8 cellular contexts compared by ENCODE assay signal in genomic region chr17:1713878-1714487, GRCh38. TPM values are rescaled to one million over a fixed set of nuclear protein-coding genes. Genes with fewer than 3 reads are reported as not detected.
DNase-seq lines count a peak whose midpoint lies in the region; ATAC-seq, FAIRE-seq and TF ChIP-seq lines count a peak whose summit lies in the region.

No MANE protein-coding gene starts in this region.

- no peak for TF ChIP-seq POLR2A in GM12878 (IDR thresholded peaks at IDR 0.05; ENCODE audit: low read depth, low read length)
- no peak for TF ChIP-seq POLR2A in transverse colon (IDR thresholded peaks at IDR 0.05)

- 65% methylated on average over 11 of the region's 11 CpGs for WGBS in GM12878 (ENCODE audit: insufficient coverage, insufficient replicate concordance, low lambda C conversion rate, missing lambda C conversion rate)
- WGBS in transverse colon (ENCODE audit: low coverage in 1 of 2), 2 donors, result 20% methylated on average over 1 to 9 of the region's 11 CpGs

- TF ChIP-seq RAD21 in GM12878 (IDR thresholded peaks at IDR 0.05; ENCODE audit: insufficient read depth, low read depth, low read length), result peak; percentile 55

- H3K9ac ChIP-seq in GM12878 (ENCODE audit: control insufficient read depth, insufficient read depth, low read length), result no peak overlapping the region

- peak; percentile 44 for FAIRE-seq in GM12878 (lab: Jason Lieb, UNC)

- CTCF ChIA-PET in GM12878 (lab: Yijun Ruan, JAX), result interaction anchor here (0.7 to 11.0 kb wide), 12 partner anchors 9 to 151 kb away, joined by 3 to 232 read pairs (median 4); partner anchors contain the start of genes RILP and RPA1

- SMC1A ChIA-PET in GM12878 (lab: Charles Lee; ENCODE audit: uncharacterized antibody, unreplicated experiment), result interaction anchor here (0.7 to 1.5 kb wide), 3 partner anchors 10 to 151 kb away, joined by 3 to 4 read pairs (median 3); no protein-coding TSS in a partner anchor

- ATAC-seq in GM12878, result no peak
- ATAC-seq in left lobe of liver, result no peak

- H3K79me2 ChIP-seq in GM12878 (ENCODE audit: control insufficient read depth, insufficient read depth, low read length), result peaks cover 7% of the 10 kb centered on the region

- H3K36me3 ChIP-seq in GM12878 (ENCODE audit: control insufficient read depth in 2 of 2, insufficient read depth in 2 of 2, low read length in 1 of 2) (peaks cover 0 to 7% of the 10 kb centered on the region in 2 experiments; a peak in 2 of 4 replicates), transverse colon (peaks cover 0 to 8% (median 4%) of the 10 kb centered on the region in 4 donors)

- H3K9me3 ChIP-seq in GM12878 (replicated peaks; ENCODE audit: control insufficient read depth, insufficient read depth, low read length) (no peaks in the 10 kb centered on the region), transverse colon (no peaks in the 10 kb centered on the region)

- no peak overlapping the region for H3K27ac ChIP-seq in GM12878 (ENCODE audit: control insufficient read depth, insufficient read depth)
- H3K27ac ChIP-seq in transverse colon, result peak overlapping the region; percentile 98 to 99 (median 98)

- no peak overlapping the region for H3K4me3 ChIP-seq in GM12878
- peak overlapping the region; percentile 9 to 97 (median 78) for H3K4me3 ChIP-seq in transverse colon

- peaks cover 0 to 3% of the 10 kb centered on the region in 2 experiments; a peak in 1 of 4 replicates for H3K27me3 ChIP-seq in GM12878 (replicated peaks in 1 of 2; ENCODE audit: control insufficient read depth in 2 of 2, insufficient read depth in 2 of 2, low read length in 1 of 2)
- no peaks in the 10 kb centered on the region for H3K27me3 ChIP-seq in transverse colon

- RAD21 ChIA-PET in GM12878 (lab: Charles Lee; ENCODE audit: unreplicated experiment), result interaction anchor here (0.9 to 1.9 kb wide), 5 partner anchors 30 to 151 kb away, joined by 3 to 8 read pairs (median 4); no protein-coding TSS in a partner anchor

- peak overlapping the region; percentile 90 for H3K4me2 ChIP-seq in GM12878 (ENCODE audit: control insufficient read depth, insufficient read depth)

- in situ Hi-C loops in GM12878 (cut with MboI) (no loop called here), transverse colon (cut with MboI; ENCODE audit: low pct_ligation_motif_present in 1 of 4, low pct_unique_long_range_greater_than_20kb in 1 of 4, low sequenced_read_pairs in 3 of 4) (loop anchor here in 2 of 4 donors (25.0 kb wide), 2 partner anchors 98 to 323 kb away; partner anchors contain the start of genes DPH1 (in 1 of the 2), OVCA2 (in 1 of the 2) and RTN4RL1 (in 1 of the 2))

- POLR2A ChIA-PET in GM12878 (lab: Charles Lee), result interaction anchor here (0.5 to 0.6 kb wide), 2 partner anchors 10 to 18 kb away, joined by 3 read pairs; no protein-coding TSS in a partner anchor

- BruUV-seq in GM12878 (replicated peaks; lab: Mats Ljungman, UMichigan), result no TSS peak

- H3K4me1 ChIP-seq in GM12878 (ENCODE audit: control insufficient read depth, insufficient read depth, low read length), result peaks cover 4% of the 10 kb centered on the region
- peaks cover 28 to 56% (median 44%) of the 10 kb centered on the region in 4 donors for H3K4me1 ChIP-seq in transverse colon

- no peak overlapping the region for H2AFZ ChIP-seq in GM12878 (ENCODE audit: control insufficient read depth, low read depth, low read length)

- TF ChIP-seq EP300 in GM12878 (IDR thresholded peaks at IDR 0.05; ENCODE audit: borderline replicate concordance in 1 of 2, control insufficient read depth in 1 of 2, low read depth in 2 of 2, low read length in 2 of 2) (no peak), transverse colon (IDR thresholded peaks at IDR 0.05; ENCODE audit: low read depth) (no peak)

- TF ChIP-seq CTCF in GM10266 (IDR thresholded peaks at IDR 0.05; ENCODE audit: control insufficient read depth, insufficient read depth, low read depth, missing control alignments), result peak; percentile 56
- peak; percentile 40 to 53 (median 50); a peak in 5 of 6 replicates for TF ChIP-seq CTCF in GM12878 (IDR thresholded peaks at IDR 0.05 in 2 of 3, conservative IDR thresholded peaks at IDR 0.05 in 1 of 3; ENCODE audit: control insufficient read depth in 2 of 3, extremely low read depth in 1 of 3, insufficient read depth in 1 of 3, low read depth in 3 of 3, low read length in 3 of 3)
- peak; percentile 42 to 71 (median 43) for TF ChIP-seq CTCF in transverse colon (IDR thresholded peaks at IDR 0.05)

- intact Hi-C loops in GM12878 (cut with micrococcal nuclease; ENCODE audit: unreplicated experiment), result no loop called here
- intact Hi-C loops in transverse colon (cut with DNase I; ENCODE audit: low total_unique reads), result loop anchor here (10.0 kb wide), 1 partner anchor 59 kb away; no protein-coding TSS in a partner anchor

- DNase-seq in GM10266 (ENCODE audit: extremely low spot score), result no peak
- DNase-seq in NCI-H1930 (lab: John Stamatoyannopoulos, UW), result peak; percentile 21 to 38
- no peak for DNase-seq in GM12878 (ENCODE audit: low read depth, low spot score)
- DNase-seq in left lobe of liver (ENCODE audit: low spot score), result peak; percentile 54
- DNase-seq in transverse colon, result peak; percentile 71
- DNase-seq in HPDE6-E6E7 (ENCODE audit: extremely low spot score), result no peak
- DNase-seq in anterior cingulate cortex (lab: John Stamatoyannopoulos, UW), result no peak
- DNase-seq in activated naive CD4-positive, alpha-beta T cell treated with anti-CD3 and anti-CD28 coated beads, Interleukin-2, amount 50 U/mL, for 16 hours, result no peak

- H4K20me1 ChIP-seq in GM12878 (ENCODE audit: control insufficient read depth, insufficient read depth), result no peaks in the 10 kb centered on the region

RNA-seq across cellular contexts. Expression of gene TLCD2, which starts 3.8 kb away (rescaled TPM):
- total RNA-seq in GM12878 (2013; cell fraction: nucleolus; rRNA removed), result 0.06 and 0.17 TPM in 2 replicates
- total RNA-seq in GM12878 (2014; rRNA removed) (0.05 and 0.06 TPM in 2 replicates), GM12878 (2014; rRNA removed; fragmentation: Illumina TruSeq; extraction: Trizol) (0.04 and 0.05 TPM in 2 replicates), GM12878 (2021) (0.08 and 0.15 TPM in 2 replicates), left lobe of liver (4.2 TPM), transverse colon (10 to 100 TPM; 21.6 to 48.6 (median 31.5) TPM)
- polyA plus RNA-seq in GM12878 (2011; ENCODE audit: low read depth), result 0.04 TPM
- polyA plus RNA-seq in GM12878 (2011; rRNA removed) (0.01 and 0.03 TPM in 2 replicates), GM12878 (2014; fragmentation: Illumina TruSeq; extraction: Trizol) (0.06 TPM in 1 of 2 replicates, not detected in the other), GM12878 (2014; fragmentation: Nextera tagmentation; extraction: Ambion mirVana) (under 1 TPM; 0.02 TPM), GM12878 (2014; rRNA removed) (0.11 and 0.13 TPM in 2 replicates), GM12878 (2016; fragmentation: Nextera tagmentation; extraction: Ambion mirVana) (not detected)
- not detected in 2 replicates for polyA plus RNA-seq in GM12878 (2011; cell fraction: cytosol; rRNA removed)
- 0.03 and 0.04 TPM in 2 replicates for polyA plus RNA-seq in GM12878 (2011; cell fraction: nucleus; rRNA removed)
- polyA plus RNA-seq in GM12878 (2012), result 0.10 and 0.11 TPM in 2 replicates
- polyA minus RNA-seq in GM12878 (2011; rRNA and poly(A)+ RNA removed), result 0.05 and 0.07 TPM in 2 replicates
- 0.21 TPM in 1 of 2 replicates, not detected in the other for polyA minus RNA-seq in GM12878 (2011; cell fraction: cytosol; rRNA and poly(A)+ RNA removed)
- polyA minus RNA-seq in GM12878 (2011; cell fraction: nucleus; rRNA and poly(A)+ RNA removed), result under 0.01 and 0.10 TPM in 2 replicates

RNA-seq across cellular contexts. Expression of gene WDR81, which starts 10.5 kb away (rescaled TPM):
- total RNA-seq in GM12878 (2013; cell fraction: nucleolus; rRNA removed), result 29.5 and 36.2 TPM in 2 replicates
- total RNA-seq in GM12878 (2014; rRNA removed), result 15.1 and 16.0 TPM in 2 replicates
- 3.8 and 5.0 TPM in 2 replicates for total RNA-seq in GM12878 (2014; rRNA removed; fragmentation: Illumina TruSeq; extraction: Trizol)
- 19.0 and 22.4 TPM in 2 replicates for total RNA-seq in GM12878 (2021)
- 3.5 TPM for polyA plus RNA-seq in GM12878 (2011; ENCODE audit: low read depth)
- polyA plus RNA-seq in GM12878 (2011; rRNA removed), result 1.4 and 2.8 TPM in 2 replicates
- 5.4 and 7.4 TPM in 2 replicates for polyA plus RNA-seq in GM12878 (2011; cell fraction: cytosol; rRNA removed)
- 28.8 and 42.7 TPM in 2 replicates for polyA plus RNA-seq in GM12878 (2011; cell fraction: nucleus; rRNA removed)
- polyA plus RNA-seq in GM12878 (2012), result 9.2 and 10.0 TPM in 2 replicates
- 0.54 and 4.0 TPM in 2 replicates for polyA plus RNA-seq in GM12878 (2014; fragmentation: Illumina TruSeq; extraction: Trizol)
- under 1 TPM in 1 of 2 experiments, not detected in 1; 0.13 TPM for polyA plus RNA-seq in GM12878 (2014; fragmentation: Nextera tagmentation; extraction: Ambion mirVana)
- 15.1 and 17.5 TPM in 2 replicates for polyA plus RNA-seq in GM12878 (2014; rRNA removed)
- polyA plus RNA-seq in GM12878 (2016; fragmentation: Nextera tagmentation; extraction: Ambion mirVana), result 1 to 10 TPM; 7.3 to 8.5 TPM
- 5.9 and 14.0 TPM in 2 replicates for polyA minus RNA-seq in GM12878 (2011; rRNA and poly(A)+ RNA removed)
- 8.1 and 11.9 TPM in 2 replicates for polyA minus RNA-seq in GM12878 (2011; cell fraction: cytosol; rRNA and poly(A)+ RNA removed)
- polyA minus RNA-seq in GM12878 (2011; cell fraction: nucleus; rRNA and poly(A)+ RNA removed), result 9.6 and 18.9 TPM in 2 replicates
- total RNA-seq in left lobe of liver, result 27.0 TPM
- 10 to 100 TPM; 26.1 to 73.7 (median 35.7) TPM for total RNA-seq in transverse colon

RNA-seq across cellular contexts. Expression of gene SERPINF2, which starts 28.7 kb away (rescaled TPM):
- 0.20 and 0.46 TPM in 2 replicates for total RNA-seq in GM12878 (2013; cell fraction: nucleolus; rRNA removed)
- total RNA-seq in GM12878 (2014; rRNA removed), result 0.11 TPM in 1 of 2 replicates, not detected in the other
- 0.04 TPM in 1 of 2 replicates, not detected in the other for total RNA-seq in GM12878 (2014; rRNA removed; fragmentation: Illumina TruSeq; extraction: Trizol)
- total RNA-seq in GM12878 (2021), result 0.21 and 0.40 TPM in 2 replicates
- polyA plus RNA-seq in GM12878 (2011; ENCODE audit: low read depth), result not detected
- polyA plus RNA-seq in GM12878 (2011; rRNA removed), result 0.14 TPM in 1 of 2 replicates, not detected in the other
- 0.20 and 0.25 TPM in 2 replicates for polyA plus RNA-seq in GM12878 (2011; cell fraction: cytosol; rRNA removed)
- 0.22 and 0.47 TPM in 2 replicates for polyA plus RNA-seq in GM12878 (2011; cell fraction: nucleus; rRNA removed)
- 0.10 and 0.19 TPM in 2 replicates for polyA plus RNA-seq in GM12878 (2012)
- polyA plus RNA-seq in GM12878 (2014; fragmentation: Illumina TruSeq; extraction: Trizol), result not detected in 2 replicates
- polyA plus RNA-seq in GM12878 (2014; fragmentation: Nextera tagmentation; extraction: Ambion mirVana), result not detected
- 0.03 TPM in 1 of 2 replicates, not detected in the other for polyA plus RNA-seq in GM12878 (2014; rRNA removed)
- not detected for polyA plus RNA-seq in GM12878 (2016; fragmentation: Nextera tagmentation; extraction: Ambion mirVana)
- not detected in 2 replicates for polyA minus RNA-seq in GM12878 (2011; rRNA and poly(A)+ RNA removed)
- polyA minus RNA-seq in GM12878 (2011; cell fraction: cytosol; rRNA and poly(A)+ RNA removed), result 0.42 TPM in 1 of 2 replicates, not detected in the other
- polyA minus RNA-seq in GM12878 (2011; cell fraction: nucleus; rRNA and poly(A)+ RNA removed), result not detected in 2 replicates
- total RNA-seq in left lobe of liver, result 1,138 TPM
- 10 to 100 TPM in 1 of 4 donors, 1 to 10 TPM in 2, not detected in 1; 3.2 to 10.5 (median 3.4) TPM for total RNA-seq in transverse colon

RNA-seq across cellular contexts. Expression of gene PRPF8, which starts 29.3 kb away (rescaled TPM):
- total RNA-seq in GM12878 (2013; cell fraction: nucleolus; rRNA removed), result 308 and 355 TPM in 2 replicates
- 119 and 157 TPM in 2 replicates for total RNA-seq in GM12878 (2014; rRNA removed)
- 75.0 and 77.2 TPM in 2 replicates for total RNA-seq in GM12878 (2014; rRNA removed; fragmentation: Illumina TruSeq; extraction: Trizol)
- 313 and 337 TPM in 2 replicates for total RNA-seq in GM12878 (2021)
- polyA plus RNA-seq in GM12878 (2011; ENCODE audit: low read depth), result 951 TPM
- 45.4 and 156 TPM in 2 replicates for polyA plus RNA-seq in GM12878 (2011; rRNA removed)
- polyA plus RNA-seq in GM12878 (2011; cell fraction: cytosol; rRNA removed), result 122 and 145 TPM in 2 replicates
- polyA plus RNA-seq in GM12878 (2011; cell fraction: nucleus; rRNA removed), result 325 and 335 TPM in 2 replicates
- polyA plus RNA-seq in GM12878 (2012), result 137 and 153 TPM in 2 replicates
- polyA plus RNA-seq in GM12878 (2014; fragmentation: Illumina TruSeq; extraction: Trizol), result 193 and 227 TPM in 2 replicates
- 100 to 1,000 TPM; 133 to 167 TPM for polyA plus RNA-seq in GM12878 (2014; fragmentation: Nextera tagmentation; extraction: Ambion mirVana)
- 123 and 163 TPM in 2 replicates for polyA plus RNA-seq in GM12878 (2014; rRNA removed)
- 100 to 1,000 TPM; 224 to 238 TPM for polyA plus RNA-seq in GM12878 (2016; fragmentation: Nextera tagmentation; extraction: Ambion mirVana)
- polyA minus RNA-seq in GM12878 (2011; rRNA and poly(A)+ RNA removed), result 229 and 378 TPM in 2 replicates
- polyA minus RNA-seq in GM12878 (2011; cell fraction: cytosol; rRNA and poly(A)+ RNA removed), result 198 and 260 TPM in 2 replicates
- polyA minus RNA-seq in GM12878 (2011; cell fraction: nucleus; rRNA and poly(A)+ RNA removed), result 124 and 187 TPM in 2 replicates
- total RNA-seq in left lobe of liver, result 97.8 TPM
- 100 to 1,000 TPM; 155 to 410 (median 169) TPM for total RNA-seq in transverse colon

RNA-seq across cellular contexts. Expression of gene SERPINF1, which starts 47.9 kb away (rescaled TPM):
- 1.2 TPM in 1 of 2 replicates, not detected in the other for total RNA-seq in GM12878 (2013; cell fraction: nucleolus; rRNA removed)
- total RNA-seq in GM12878 (2014; rRNA removed), result 2.3 and 6.3 TPM in 2 replicates
- 2.4 and 2.9 TPM in 2 replicates for total RNA-seq in GM12878 (2014; rRNA removed; fragmentation: Illumina TruSeq; extraction: Trizol)
- total RNA-seq in GM12878 (2021), result 3.0 and 3.4 TPM in 2 replicates
- 1.8 TPM for polyA plus RNA-seq in GM12878 (2011; ENCODE audit: low read depth)
- 0.18 and 0.19 TPM in 2 replicates for polyA plus RNA-seq in GM12878 (2011; rRNA removed)
- polyA plus RNA-seq in GM12878 (2011; cell fraction: cytosol; rRNA removed), result 0.09 and 0.23 TPM in 2 replicates
- polyA plus RNA-seq in GM12878 (2011; cell fraction: nucleus; rRNA removed), result not detected in 2 replicates
- 2.6 and 2.8 TPM in 2 replicates for polyA plus RNA-seq in GM12878 (2012)
- polyA plus RNA-seq in GM12878 (2014; fragmentation: Illumina TruSeq; extraction: Trizol), result 1.8 and 3.3 TPM in 2 replicates
- polyA plus RNA-seq in GM12878 (2014; fragmentation: Nextera tagmentation; extraction: Ambion mirVana), result 1 to 10 TPM; 1.7 to 1.9 TPM
- polyA plus RNA-seq in GM12878 (2014; rRNA removed), result 4.4 and 4.9 TPM in 2 replicates
- polyA plus RNA-seq in GM12878 (2016; fragmentation: Nextera tagmentation; extraction: Ambion mirVana), result 1 to 10 TPM; 4.5 to 5.5 TPM
- 1.2 TPM in 1 of 2 replicates, not detected in the other for polyA minus RNA-seq in GM12878 (2011; rRNA and poly(A)+ RNA removed)
- not detected in 2 replicates for polyA minus RNA-seq in GM12878 (2011; cell fraction: cytosol; rRNA and poly(A)+ RNA removed)
- polyA minus RNA-seq in GM12878 (2011; cell fraction: nucleus; rRNA and poly(A)+ RNA removed), result not detected in 2 replicates
- 1,041 TPM for total RNA-seq in left lobe of liver
- total RNA-seq in transverse colon, result 100 to 1,000 TPM in 3 of 4 donors, 10 to 100 TPM in 1; 88.3 to 340 (median 114) TPM

Comparison
In these comparisons a context has a peak if more than half of its experiments do, and no peak if none do; other contexts are left out.
1. DNase-seq: peak in NCI-H1930 (2 of 2), left lobe of liver (single experiment) and transverse colon (single experiment); none in GM10266 (single experiment), GM12878 (single experiment), HPDE6-E6E7 (single experiment), anterior cingulate cortex (0 of 58) and activated naive CD4-positive, alpha-beta T cell treated with anti-CD3 and anti-CD28 coated beads, Interleukin-2, amount 50 U/mL, for 16 hours (single experiment).
2. RNA of gene SERPINF2, which starts 28.7 kb away (total RNA-seq): 1,138 TPM in left lobe of liver (single experiment); 3.2 to 10.5 TPM in transverse colon and 0.04 to 0.46 TPM in GM12878; every median in the first group is over 10 times any median in the second.
3. Peak in every context shown above with its lines, with median percentiles within 50 percentile points of each other: CTCF ChIP-seq.